Comparison of ENCODE assay signal across 8 cellular contexts in the genomic region with DNA sequence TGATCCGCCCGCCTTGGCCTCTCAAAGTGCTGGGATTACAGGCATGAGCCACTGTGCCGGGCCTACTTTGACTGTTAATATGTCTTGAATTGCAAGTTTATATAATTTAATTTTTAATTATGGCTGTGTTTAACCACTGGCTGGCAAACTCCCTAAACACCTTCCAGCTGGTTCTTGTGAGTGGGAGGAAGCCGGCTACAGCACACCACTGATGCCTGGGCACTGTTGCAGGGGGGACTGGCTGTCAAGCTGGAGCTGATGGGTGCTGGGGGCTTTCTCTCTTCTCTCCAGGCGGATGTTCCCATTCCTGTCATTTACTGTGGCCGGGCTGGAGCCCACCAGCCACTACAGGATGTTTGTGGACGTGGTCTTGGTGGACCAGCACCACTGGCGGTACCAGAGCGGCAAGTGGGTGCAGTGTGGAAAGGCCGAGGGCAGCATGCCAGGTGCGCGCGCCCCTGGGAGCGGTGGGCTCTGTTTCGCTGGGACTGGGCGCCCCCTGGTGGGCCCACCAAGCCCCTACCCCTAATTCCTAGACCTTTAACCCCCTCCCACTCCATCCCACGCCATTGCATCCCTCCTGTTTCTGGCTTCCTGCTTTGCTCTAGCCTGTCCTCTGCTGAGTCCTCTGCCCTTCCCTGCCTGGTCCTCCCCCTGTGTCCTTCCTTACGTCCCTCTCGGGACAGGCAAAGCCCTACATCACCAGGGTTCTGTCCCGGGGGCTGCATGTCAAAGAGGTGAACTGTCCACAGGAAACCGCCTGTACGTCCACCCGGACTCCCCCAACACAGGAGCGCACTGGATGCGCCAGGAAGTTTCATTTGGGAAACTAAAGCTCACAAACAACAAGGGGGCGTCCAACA. TPM values are rescaled to one million over a fixed set of nuclear protein-coding genes. Genes with fewer than 3 reads are reported as not detected.
DNase-seq lines count a peak whose midpoint lies in the region; ATAC-seq and TF ChIP-seq lines count a peak whose summit lies in the region.

No MANE protein-coding gene starts in this region.

- no peaks in the 10 kb centered on the region; the same call in 1 of the 2 replicates for H3K27me3 ChIP-seq in GM06990 (replicated peaks; ENCODE audit: control insufficient read depth, insufficient read depth, low read length)

- peaks cover 91% of the 10 kb centered on the region for H3K36me3 Mint-ChIP-seq in activated T-helper 17 cell treated with anti-CD3 and anti-CD28 coated beads, Interleukin-2, amount 50 U/mL, for 72 hours (ENCODE audit: low read depth)

- H3K27me3 Mint-ChIP-seq in activated T-helper 17 cell treated with anti-CD3 and anti-CD28 coated beads, Interleukin-2, amount 50 U/mL, for 72 hours, result no peaks in the 10 kb centered on the region

- DNase-seq in GM06990 (ENCODE audit: extremely low read depth, insufficient read length), result peak; percentile 43
- peak; percentile 42 for DNase-seq in NCI-H1694 treated with DMSO at 0.1 percent for 48 hours (lab: John Stamatoyannopoulos, UW)
- DNase-seq in left kidney (ENCODE audit: low read depth, low spot score), result peak; percentile 77
- no peak for DNase-seq in DMS153 (lab: John Stamatoyannopoulos, UW)
- no peak for DNase-seq in NCI-H2081 treated with DMSO at 0.1 percent for 48 hours (lab: John Stamatoyannopoulos, UW)

- H3K36me3 ChIP-seq in GM06990 (ENCODE audit: control insufficient read depth, insufficient read depth, low read length), result no peaks in the 10 kb centered on the region

- peak; percentile 54 for TF ChIP-seq CTCF in GM06990 (IDR thresholded peaks at IDR 0.05; ENCODE audit: insufficient read depth, low read length, poor library complexity, severe bottlenecking)

- ATAC-seq in activated T-helper 17 cell treated with anti-CD3 and anti-CD28 coated beads, Interleukin-2, amount 50 U/mL, for 72 hours (replicated peaks), result peak; percentile 38
- no peak for ATAC-seq in GM21360 (IDR thresholded peaks at IDR 0.05; ENCODE audit: unreplicated experiment)
- ATAC-seq in HG03342 (IDR thresholded peaks at IDR 0.05; ENCODE audit: unreplicated experiment), result no peak

- H3K4me1 Mint-ChIP-seq in activated T-helper 17 cell treated with anti-CD3 and anti-CD28 coated beads, Interleukin-2, amount 50 U/mL, for 72 hours, result peaks cover 14% of the 10 kb centered on the region

- H3K4me3 Mint-ChIP-seq in activated T-helper 17 cell treated with anti-CD3 and anti-CD28 coated beads, Interleukin-2, amount 50 U/mL, for 72 hours, result no peak overlapping the region

- no peak overlapping the region for H3K4me3 ChIP-seq in GM06990 (replicated peaks; ENCODE audit: low read depth, low read length)

- H3K9me3 Mint-ChIP-seq in activated T-helper 17 cell treated with anti-CD3 and anti-CD28 coated beads, Interleukin-2, amount 50 U/mL, for 72 hours, result no peaks in the 10 kb centered on the region

- no peak overlapping the region for H3K27ac Mint-ChIP-seq in activated T-helper 17 cell treated with anti-CD3 and anti-CD28 coated beads, Interleukin-2, amount 50 U/mL, for 72 hours

RNA-seq across cellular contexts. Expression of gene TBX21, which starts 9.5 kb away (rescaled TPM):
- 10 to 100 TPM; 19.9 to 30.5 TPM for total RNA-seq in activated T-helper 17 cell treated with anti-CD3 and anti-CD28 coated beads, Interleukin-2, amount 50 U/mL, for 72 hours

RNA-seq across cellular contexts. Expression of gene TBKBP1, which starts 48.6 kb away (rescaled TPM):
- 10 to 100 TPM in 1 of 2 donors, 1 to 10 TPM in 1; 6.3 to 10.2 TPM for total RNA-seq in activated T-helper 17 cell treated with anti-CD3 and anti-CD28 coated beads, Interleukin-2, amount 50 U/mL, for 72 hours

Comparison
In these comparisons a context has a peak if more than half of its experiments do, and no peak if none do; other contexts are left out.
1. DNase-seq: peak in GM06990 (single experiment), NCI-H1694 treated with DMSO at 0.1 percent for 48 hours (single experiment) and left kidney (single experiment); none in DMS153 (single experiment) and NCI-H2081 treated with DMSO at 0.1 percent for 48 hours (single experiment).